In the genomic region with DNA sequence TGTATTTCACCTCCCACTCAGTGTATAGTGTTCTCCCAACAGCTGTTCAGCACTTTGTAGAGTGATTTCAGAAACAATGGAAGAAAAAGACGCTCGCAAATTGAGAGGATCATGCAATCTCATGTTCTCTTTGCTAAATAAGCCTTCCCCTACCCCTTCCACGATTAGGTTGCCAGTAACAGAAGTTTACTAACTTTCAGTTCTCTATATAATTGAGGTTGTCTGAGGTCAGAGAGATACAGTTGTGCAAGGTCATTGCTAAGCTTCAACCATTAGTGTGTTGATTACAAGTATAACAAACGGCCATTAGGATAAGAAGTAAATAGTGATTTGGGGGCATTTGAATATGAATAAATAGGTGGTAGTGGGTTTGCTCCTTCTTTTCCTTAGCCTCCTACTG, we compare ENCODE assay signal across 1 cellular context.
TF ChIP-seq lines count a peak whose summit lies in the region.

No MANE protein-coding gene starts in this region.

TF ChIP-seq in GM23338, 12 proteins besides CTCF, POLR2A, EP300 and RAD21 (continued from another document):
- TF ChIP-seq, protein P1, sequence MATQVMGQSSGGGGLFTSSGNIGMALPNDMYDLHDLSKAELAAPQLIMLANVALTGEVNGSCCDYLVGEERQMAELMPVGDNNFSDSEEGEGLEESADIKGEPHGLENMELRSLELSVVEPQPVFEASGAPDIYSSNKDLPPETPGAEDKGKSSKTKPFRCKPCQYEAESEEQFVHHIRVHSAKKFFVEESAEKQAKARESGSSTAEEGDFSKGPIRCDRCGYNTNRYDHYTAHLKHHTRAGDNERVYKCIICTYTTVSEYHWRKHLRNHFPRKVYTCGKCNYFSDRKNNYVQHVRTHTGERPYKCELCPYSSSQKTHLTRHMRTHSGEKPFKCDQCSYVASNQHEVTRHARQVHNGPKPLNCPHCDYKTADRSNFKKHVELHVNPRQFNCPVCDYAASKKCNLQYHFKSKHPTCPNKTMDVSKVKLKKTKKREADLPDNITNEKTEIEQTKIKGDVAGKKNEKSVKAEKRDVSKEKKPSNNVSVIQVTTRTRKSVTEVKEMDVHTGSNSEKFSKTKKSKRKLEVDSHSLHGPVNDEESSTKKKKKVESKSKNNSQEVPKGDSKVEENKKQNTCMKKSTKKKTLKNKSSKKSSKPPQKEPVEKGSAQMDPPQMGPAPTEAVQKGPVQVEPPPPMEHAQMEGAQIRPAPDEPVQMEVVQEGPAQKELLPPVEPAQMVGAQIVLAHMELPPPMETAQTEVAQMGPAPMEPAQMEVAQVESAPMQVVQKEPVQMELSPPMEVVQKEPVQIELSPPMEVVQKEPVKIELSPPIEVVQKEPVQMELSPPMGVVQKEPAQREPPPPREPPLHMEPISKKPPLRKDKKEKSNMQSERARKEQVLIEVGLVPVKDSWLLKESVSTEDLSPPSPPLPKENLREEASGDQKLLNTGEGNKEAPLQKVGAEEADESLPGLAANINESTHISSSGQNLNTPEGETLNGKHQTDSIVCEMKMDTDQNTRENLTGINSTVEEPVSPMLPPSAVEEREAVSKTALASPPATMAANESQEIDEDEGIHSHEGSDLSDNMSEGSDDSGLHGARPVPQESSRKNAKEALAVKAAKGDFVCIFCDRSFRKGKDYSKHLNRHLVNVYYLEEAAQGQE (IDR thresholded peaks at IDR 0.05; ENCODE audit: unreplicated experiment) = no peak
- no peak for TF ChIP-seq ZNF114 (CRISPR knock-in tag; IDR thresholded peaks at IDR 0.05)
